1 cellular context compared by ENCODE assay signal in genomic region chr1:50332941-50333594, GRCh38.
TF ChIP-seq lines count a peak whose summit lies in the region.

No MANE protein-coding gene starts in this region.

TF ChIP-seq in WTC11, 78 proteins besides CTCF, POLR2A, EP300 and RAD21 (continued from another document):
- TF ChIP-seq SP1 (CRISPR knock-in tag; conservative IDR thresholded peaks at IDR 0.05) (peak; percentile 53; the same call in 1 of the 2 replicates), ZNF121 (CRISPR knock-in tag; IDR thresholded peaks at IDR 0.05) (0 out of 2 replicates have a peak, but pooled peaks have one; percentile 33)
TF ChIP-seq in WTC11: peak in this region for 9.
